In genomic region chr5:32735512-32735911, GRCh38 we compare ENCODE assay signal across 8 cellular contexts. TPM values are rescaled to one million over a fixed set of nuclear protein-coding genes. Genes with fewer than 3 reads are reported as not detected.
"Had no signal": no experiment of that assay in that cellular context is flagged by ENCODE, and none has a peak within 500 bp of the region (broad histone marks: within the 10 kb centered on the region; RNA-seq: fewer than 3 reads in every experiment).

No MANE protein-coding gene starts in this region.

- H2AFZ ChIP-seq: GM23338 had no signal

- FAIRE-seq: H1, H54, HTR-8/SVneo had no signal

- H3K9me3 Mint-ChIP-seq: GM23338, H9 had no signal

- H3K4me3 Mint-ChIP-seq: GM23338, H9 had no signal

- DNase-seq: H9, HCEC 1CT, IMR-90 had no signal

- H3K4me2 ChIP-seq: GM23338 had no signal

- H3K4me3 ChIP-seq: GM23338 had no signal

- H3K4me1 Mint-ChIP-seq: GM23338, H9 had no signal

RNA-seq across cellular contexts. Expression of gene NPR3, which starts 24.4 kb away (rescaled TPM):
- total RNA-seq: H1, H9, HT-29 had no signal
- polyA plus RNA-seq: H1 had no signal
